28 cellular contexts compared by ENCODE assay signal in genomic region chr10:25978771-25979170, GRCh38. TPM values are rescaled to one million over a fixed set of nuclear protein-coding genes. Genes with fewer than 3 reads are reported as not detected.
DNase-seq lines count a peak whose midpoint lies in the region; ATAC-seq and TF ChIP-seq lines count a peak whose summit lies in the region.
"Had no signal": no experiment of that assay in that cellular context is flagged by ENCODE, and none has a peak within 500 bp of the region (broad histone marks: within the 10 kb centered on the region; RNA-seq: fewer than 3 reads in every experiment).

No MANE protein-coding gene starts in this region.

- peaks cover under 1 to 3% of the 10 kb centered on the region in 2 donors for H3K27me3 Mint-ChIP-seq in CD8-positive, alpha-beta memory T cell

- CTCF ChIA-PET in CD8-positive, alpha-beta memory T cell (lab: Charles Lee), result no interaction called here

- H3K27me3 ChIP-seq in CD8-positive, alpha-beta memory T cell (ENCODE audit: insufficient read depth, low read length, poor library complexity, severe bottlenecking), result no peaks in the 10 kb centered on the region
- no peaks in the 10 kb centered on the region for H3K27me3 ChIP-seq in smooth muscle cell (ENCODE audit: low read depth)
- H3K27me3 ChIP-seq: BLaER1 treated with 17β-estradiol and CSF1 and Interleukin-3, amounts not matched to agents 10 nM and 100 nM had no signal

- H3K4me2 ChIP-seq in smooth muscle cell, result no peak overlapping the region
- H3K4me2 ChIP-seq: A549; BLaER1 treated with 17β-estradiol and CSF1 and Interleukin-3, amounts not matched to agents 10 nM and 100 nM had no signal

- WGBS in smooth muscle cell (ENCODE audit: low lambda C conversion rate), result 78% methylated on average over 1 of the region's 1 CpG

- H2AFZ ChIP-seq in smooth muscle cell (ENCODE audit: low read depth), result no peak overlapping the region

- no peak overlapping the region for H3K27ac Mint-ChIP-seq in CD8-positive, alpha-beta memory T cell
- H3K27ac Mint-ChIP-seq: B cell; CD4-positive, alpha-beta T cell; CD8-positive, alpha-beta T cell had no signal

- peaks cover 0 to 4% (median 3%) of the 10 kb centered on the region in 5 donors for H3K9me3 Mint-ChIP-seq in CD8-positive, alpha-beta memory T cell
- H3K9me3 Mint-ChIP-seq: CD4-positive, alpha-beta T cell had no signal

- in situ Hi-C loops in astrocyte of the cerebellum (cut with HindIII; ENCODE audit: low sequenced_read_pairs), result no loop called here

- H3K9me3 ChIP-seq in CD8-positive, alpha-beta memory T cell (ENCODE audit: low read length), result no peaks in the 10 kb centered on the region
- no peaks in the 10 kb centered on the region for H3K9me3 ChIP-seq in smooth muscle cell (replicated peaks; ENCODE audit: low read depth)
- H3K9me3 ChIP-seq: A549 had no signal

- H4K20me1 ChIP-seq in smooth muscle cell (ENCODE audit: low read depth), result no peaks in the 10 kb centered on the region
- H4K20me1 ChIP-seq: BLaER1 treated with 17β-estradiol and CSF1 and Interleukin-3, amounts not matched to agents 10 nM and 100 nM had no signal

- H3K36me3 ChIP-seq in CD8-positive, alpha-beta memory T cell (ENCODE audit: insufficient read depth, low read length), result no peaks in the 10 kb centered on the region
- H3K36me3 ChIP-seq in smooth muscle cell (ENCODE audit: low read depth), result no peaks in the 10 kb centered on the region
- H3K36me3 ChIP-seq: BLaER1 treated with 17β-estradiol and CSF1 and Interleukin-3, amounts not matched to agents 10 nM and 100 nM had no signal

- ATAC-seq in HG03457 (IDR thresholded peaks at IDR 0.05; ENCODE audit: unreplicated experiment), result no peak
- ATAC-seq: A549; CD8-positive, alpha-beta T cell; GM12878 had no signal

- no peaks in the 10 kb centered on the region for H3K79me2 ChIP-seq in smooth muscle cell (ENCODE audit: low read depth)

- no peak overlapping the region for H3K4me3 ChIP-seq in astrocyte of the cerebellum (ENCODE audit: low read depth, low read length)
- H3K4me3 ChIP-seq in CD8-positive, alpha-beta memory T cell (ENCODE audit: low read length), result no peak overlapping the region
- H3K4me3 ChIP-seq in smooth muscle cell, result no peak overlapping the region
- H3K4me3 ChIP-seq: A549; BLaER1 treated with 17β-estradiol and CSF1 and Interleukin-3, amounts not matched to agents 10 nM and 100 nM; GM12878 had no signal

- POLR2A ChIA-PET in CD8-positive, alpha-beta memory T cell (lab: Charles Lee), result no interaction called here

- H3K4me1 ChIP-seq in CD8-positive, alpha-beta memory T cell (ENCODE audit: insufficient read depth, low read length), result no peaks in the 10 kb centered on the region
- no peaks in the 10 kb centered on the region for H3K4me1 ChIP-seq in smooth muscle cell (ENCODE audit: low read depth)
- H3K4me1 ChIP-seq: A549; BLaER1 treated with 17β-estradiol and CSF1 and Interleukin-3, amounts not matched to agents 10 nM and 100 nM had no signal

- TF ChIP-seq CTCF in astrocyte of the cerebellum (IDR thresholded peaks at IDR 0.05; ENCODE audit: low read depth, low read length, missing control alignments) (no peak), smooth muscle cell (IDR thresholded peaks at IDR 0.05; ENCODE audit: borderline replicate concordance, insufficient read depth, poor library complexity, severe bottlenecking) (no peak)

- peak; percentile 21 for DNase-seq in NCI-H226
- peak; percentile 15 for DNase-seq in astrocyte of the cerebellum (ENCODE audit: low read depth)
- peak; percentile 6 for DNase-seq in iris pigment epithelial cell (ENCODE audit: low read depth)
- peak; percentile 21 for DNase-seq in kidney glomerular epithelial cell (lab: John Stamatoyannopoulos, UW)
- no peak for DNase-seq in CD8-positive, alpha-beta memory T cell
- DNase-seq in NK-92 (lab: John Stamatoyannopoulos, UW; ENCODE audit: unreplicated experiment), result no peak
- DNase-seq in smooth muscle cell (lab: John Stamatoyannopoulos, UW; ENCODE audit: unreplicated experiment), result no peak
- DNase-seq: AML-193; CD4-positive, alpha-beta T cell; CD8-positive, alpha-beta T cell; COR-L47; DMS 273 treated with DMSO at 0.1 percent for 48 hours; DMS153; DMS53; DMS79; DND-41; EL; GDM1 had no signal

- no peak overlapping the region for H3K9ac ChIP-seq in smooth muscle cell (ENCODE audit: low read depth)
- H3K9ac ChIP-seq: BLaER1 treated with 17β-estradiol and CSF1 and Interleukin-3, amounts not matched to agents 10 nM and 100 nM had no signal

- H3K4me3 Mint-ChIP-seq in CD8-positive, alpha-beta memory T cell, result no peak overlapping the region
- H3K4me3 Mint-ChIP-seq: B cell; CD4-positive, alpha-beta T cell; CD8-positive, alpha-beta T cell had no signal

- no peaks in the 10 kb centered on the region for H3K4me1 Mint-ChIP-seq in CD8-positive, alpha-beta memory T cell
- H3K4me1 Mint-ChIP-seq: B cell had no signal

- no peaks in the 10 kb centered on the region for H3F3A ChIP-seq in smooth muscle cell (ENCODE audit: low read depth)

- no peak overlapping the region for H3K27ac ChIP-seq in CD8-positive, alpha-beta memory T cell (ENCODE audit: low read depth, low read length)
- no peak overlapping the region for H3K27ac ChIP-seq in smooth muscle cell (ENCODE audit: low read depth)
- H3K27ac ChIP-seq: 22Rv1; A549; BLaER1 treated with 17β-estradiol and CSF1 and Interleukin-3, amounts not matched to agents 10 nM and 100 nM; C4-2B had no signal

- H3K36me3 Mint-ChIP-seq in CD8-positive, alpha-beta memory T cell, result peaks cover 0 to 1% (median 0%) of the 10 kb centered on the region in 3 donors
- H3K36me3 Mint-ChIP-seq: CD8-positive, alpha-beta T cell had no signal

RNA-seq across cellular contexts. Expression of gene MYO3A, which starts 44.7 kb away (rescaled TPM):
- total RNA-seq in CD8-positive, alpha-beta memory T cell, result not detected
- not detected for polyA plus RNA-seq in CD8-positive, alpha-beta memory T cell
- not detected in 2 replicates for total RNA-seq in smooth muscle cell
- polyA plus RNA-seq in smooth muscle cell, result not detected in 2 replicates
- total RNA-seq: A172; CD4-positive, alpha-beta T cell; CD8-positive, alpha-beta T cell; G401; GM12878 had no signal
- polyA plus RNA-seq: A549, BJ, GM12878 had no signal

Comparison
In these comparisons a context has a peak if more than half of its experiments do, and no peak if none do; other contexts are left out.
1. DNase-seq: peak in NCI-H226 (single experiment), astrocyte of the cerebellum (single experiment), iris pigment epithelial cell (single experiment) and kidney glomerular epithelial cell (single experiment); none in CD8-positive, alpha-beta memory T cell (0 of 5), NK-92 (single experiment) and smooth muscle cell (single experiment).